In the genomic region with DNA sequence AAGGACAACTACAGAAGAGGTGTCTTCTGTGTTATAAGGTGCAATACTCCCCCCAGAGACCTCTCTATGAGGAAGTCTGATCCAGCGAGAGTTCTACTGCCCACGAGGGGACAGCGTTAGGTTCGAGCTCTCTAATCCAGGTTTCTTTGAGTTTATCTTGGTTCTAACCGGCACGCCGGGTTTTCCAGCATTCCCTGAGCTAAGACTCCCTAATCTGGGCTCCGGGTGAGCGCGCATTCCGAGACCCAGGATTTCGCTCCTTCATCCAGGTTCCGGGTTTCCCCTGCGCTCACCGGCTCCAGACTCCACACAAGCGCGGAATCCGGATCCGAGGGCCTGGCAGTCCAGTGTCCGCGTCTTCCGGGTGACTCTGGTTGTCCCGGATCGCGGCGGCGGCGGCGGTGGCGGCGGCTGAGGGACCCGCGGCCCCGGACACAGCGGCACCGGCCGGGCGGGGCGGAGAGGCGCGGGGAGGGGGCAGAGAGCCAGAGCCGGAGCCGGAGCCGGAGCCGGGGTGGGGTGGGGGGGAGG, we compare ENCODE assay signal across 8 cellular contexts.
DNase-seq lines count a peak whose midpoint lies in the region; ATAC-seq, FAIRE-seq and TF ChIP-seq lines count a peak whose summit lies in the region.

A gene with protein sequence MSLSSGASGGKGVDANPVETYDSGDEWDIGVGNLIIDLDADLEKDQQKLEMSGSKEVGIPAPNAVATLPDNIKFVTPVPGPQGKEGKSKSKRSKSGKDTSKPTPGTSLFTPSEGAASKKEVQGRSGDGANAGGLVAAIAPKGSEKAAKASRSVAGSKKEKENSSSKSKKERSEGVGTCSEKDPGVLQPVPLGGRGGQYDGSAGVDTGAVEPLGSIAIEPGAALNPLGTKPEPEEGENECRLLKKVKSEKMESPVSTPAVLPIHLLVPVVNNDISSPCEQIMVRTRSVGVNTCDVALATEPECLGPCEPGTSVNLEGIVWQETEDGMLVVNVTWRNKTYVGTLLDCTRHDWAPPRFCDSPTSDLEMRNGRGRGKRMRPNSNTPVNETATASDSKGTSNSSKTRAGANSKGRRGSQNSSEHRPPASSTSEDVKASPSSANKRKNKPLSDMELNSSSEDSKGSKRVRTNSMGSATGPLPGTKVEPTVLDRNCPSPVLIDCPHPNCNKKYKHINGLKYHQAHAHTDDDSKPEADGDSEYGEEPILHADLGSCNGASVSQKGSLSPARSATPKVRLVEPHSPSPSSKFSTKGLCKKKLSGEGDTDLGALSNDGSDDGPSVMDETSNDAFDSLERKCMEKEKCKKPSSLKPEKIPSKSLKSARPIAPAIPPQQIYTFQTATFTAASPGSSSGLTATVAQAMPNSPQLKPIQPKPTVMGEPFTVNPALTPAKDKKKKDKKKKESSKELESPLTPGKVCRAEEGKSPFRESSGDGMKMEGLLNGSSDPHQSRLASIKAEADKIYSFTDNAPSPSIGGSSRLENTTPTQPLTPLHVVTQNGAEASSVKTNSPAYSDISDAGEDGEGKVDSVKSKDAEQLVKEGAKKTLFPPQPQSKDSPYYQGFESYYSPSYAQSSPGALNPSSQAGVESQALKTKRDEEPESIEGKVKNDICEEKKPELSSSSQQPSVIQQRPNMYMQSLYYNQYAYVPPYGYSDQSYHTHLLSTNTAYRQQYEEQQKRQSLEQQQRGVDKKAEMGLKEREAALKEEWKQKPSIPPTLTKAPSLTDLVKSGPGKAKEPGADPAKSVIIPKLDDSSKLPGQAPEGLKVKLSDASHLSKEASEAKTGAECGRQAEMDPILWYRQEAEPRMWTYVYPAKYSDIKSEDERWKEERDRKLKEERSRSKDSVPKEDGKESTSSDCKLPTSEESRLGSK (N-terminal part only) (plus strand): TSS at position 373 of the 531 bp plus-strand sequence. CDS start 38,842 bp downstream, outside the sequence.

- ATAC-seq in HG02571 (IDR thresholded peaks at IDR 0.05; ENCODE audit: unreplicated experiment), result peak; percentile 58

- H3K9ac ChIP-seq in ES-I3 (ENCODE audit: low read depth, low read length), result peak within 1 kb of the TSS; percentile 81

- peak within 1 kb of the TSS; percentile 62 for H3K4me3 ChIP-seq in astrocyte of the cerebellum (ENCODE audit: low read depth, low read length)

- in situ Hi-C loops in astrocyte of the cerebellum (cut with HindIII; ENCODE audit: low sequenced_read_pairs), result no loop called here

- FAIRE-seq in urothelium cell line (lab: Jason Lieb, UNC), result no peak

- DNase-seq in NCI-H1930 (lab: John Stamatoyannopoulos, UW) (peak; percentile 78 to 84), T1000 (lab: John Stamatoyannopoulos, UW) (peak; percentile 93), astrocyte of the cerebellum (ENCODE audit: low read depth) (peak; percentile 85), hepatic stellate cell (ENCODE audit: low spot score) (peak; percentile 97), putamen (ENCODE audit: low spot score) (peak; percentile 88), urothelium cell line (ENCODE audit: low spot score) (peak; percentile 98)

- peaks cover 26% of the 10 kb centered on the region for H3K4me1 ChIP-seq in ES-I3 (ENCODE audit: insufficient read depth, low read length)

- H3K9me3 ChIP-seq in ES-I3 (ENCODE audit: control insufficient read depth, insufficient read depth, low read length), result no peaks in the 10 kb centered on the region

- no peaks in the 10 kb centered on the region for H3K36me3 ChIP-seq in ES-I3 (ENCODE audit: insufficient read depth, low read length)

- TF ChIP-seq CTCF in astrocyte of the cerebellum (IDR thresholded peaks at IDR 0.05; ENCODE audit: low read depth, low read length, missing control alignments), result no peak

Comparison
In these comparisons a context has a peak if more than half of its experiments do, and no peak if none do; other contexts are left out.
1. Peak in every context shown above with its lines: DNase-seq, ATAC-seq and H3K4me3 ChIP-seq.